ENCODE assay signal across 8 cellular contexts in genomic region chrX:15853586-15854079, GRCh38. TPM values are rescaled to one million over a fixed set of nuclear protein-coding genes. Genes with fewer than 3 reads are reported as not detected.
DNase-seq lines count a peak whose midpoint lies in the region; ATAC-seq and TF ChIP-seq lines count a peak whose summit lies in the region.

No MANE protein-coding gene starts in this region.

- H3K4me3 ChIP-seq in CD4-positive, alpha-beta memory T cell (ENCODE audit: low read length in 2 of 2), result peak overlapping the region; percentile 17 to 60
- H3K4me3 ChIP-seq in MG63 (peak overlapping the region; percentile 56), colonic mucosa (peak overlapping the region; percentile 79)

- H3K4me1 Mint-ChIP-seq in CD4-positive, alpha-beta memory T cell, result peaks cover 16 to 43% (median 25%) of the 10 kb centered on the region in 4 donors
- peaks cover 16 to 20% of the 10 kb centered on the region in 2 donors for H3K4me1 Mint-ChIP-seq in natural killer cell treated with Interleukin-12 subunit alpha and Interleukin-12 subunit beta and Interleukin-15 and Interleukin-18, amount 100 ng/mL, for 72 hours (ENCODE audit: low read depth in 2 of 2)

- no peak for ATAC-seq in natural killer cell treated with Interleukin-12 subunit alpha and Interleukin-12 subunit beta and Interleukin-15 and Interleukin-18, amount 100 ng/mL, for 72 hours
- ATAC-seq in HG03520 (IDR thresholded peaks at IDR 0.05; ENCODE audit: unreplicated experiment), result no peak

- no peaks in the 10 kb centered on the region for H3K36me3 ChIP-seq in CD4-positive, alpha-beta memory T cell (ENCODE audit: insufficient read depth, low read length)
- H3K36me3 ChIP-seq in MG63 (no peaks in the 10 kb centered on the region), colonic mucosa (no peaks in the 10 kb centered on the region)

- H3K27ac ChIP-seq in CD4-positive, alpha-beta memory T cell (ENCODE audit: low read depth, low read length), result peak overlapping the region; percentile 66
- peak overlapping the region; percentile 90 for H3K27ac ChIP-seq in colonic mucosa

- peak overlapping the region; percentile 77 to 88 (median 84) for H3K4me3 Mint-ChIP-seq in CD4-positive, alpha-beta memory T cell
- peak overlapping the region; percentile 67 for H3K4me3 Mint-ChIP-seq in natural killer cell treated with Interleukin-12 subunit alpha and Interleukin-12 subunit beta and Interleukin-15 and Interleukin-18, amount 100 ng/mL, for 72 hours

- H3K27me3 ChIP-seq in CD4-positive, alpha-beta memory T cell (ENCODE audit: insufficient read depth, low read length), result no peaks in the 10 kb centered on the region
- H3K27me3 ChIP-seq in MG63, result no peaks in the 10 kb centered on the region
- H3K27me3 ChIP-seq in colonic mucosa, result no peaks in the 10 kb centered on the region

- peak overlapping the region in 1 of 2 donors; percentile 49 for H3K9ac ChIP-seq in colonic mucosa (ENCODE audit: low read depth in 2 of 2, low read length in 2 of 2)

- TF ChIP-seq CTCF in colonic mucosa (IDR thresholded peaks at IDR 0.05), result no peak

- peak in 1 of 5 donors; percentile 11 for DNase-seq in CD4-positive, alpha-beta memory T cell
- DNase-seq in MG63 (no peak), colonic mucosa (no peak), HPDE6-E6E7 (ENCODE audit: extremely low spot score) (no peak), HUDEP-2 (lab: John Stamatoyannopoulos, UW; ENCODE audit: unreplicated experiment in 76 of 76) (no peak), CD1c-positive myeloid dendritic cell (ENCODE audit: extremely low spot score) (no peak)
- no peak for DNase-seq in natural killer cell treated with Interleukin-12 subunit alpha and Interleukin-12 subunit beta and Interleukin-15 and Interleukin-18, amount 100 ng/mL, for 72 hours (ENCODE audit: low spot score)

- peak overlapping the region; percentile 57 to 97 (median 82) for H3K27ac Mint-ChIP-seq in CD4-positive, alpha-beta memory T cell
- peak overlapping the region in 1 of 2 donors; percentile 53 for H3K27ac Mint-ChIP-seq in natural killer cell treated with Interleukin-12 subunit alpha and Interleukin-12 subunit beta and Interleukin-15 and Interleukin-18, amount 100 ng/mL, for 72 hours

- POLR2A ChIA-PET in CD4-positive, alpha-beta memory T cell (lab: Charles Lee; ENCODE audit: partially characterized antibody), result no interaction called here

- H3K9me3 Mint-ChIP-seq in CD4-positive, alpha-beta memory T cell, result no peaks in the 10 kb centered on the region
- no peaks in the 10 kb centered on the region for H3K9me3 Mint-ChIP-seq in natural killer cell treated with Interleukin-12 subunit alpha and Interleukin-12 subunit beta and Interleukin-15 and Interleukin-18, amount 100 ng/mL, for 72 hours

- intact Hi-C loops in CD4-positive, alpha-beta memory T cell (cut with micrococcal nuclease), result loop anchor here (1.0 to 10.0 kb wide), 9 partner anchors 63 to 1881 kb away; partner anchors contain the start of genes CA5B, CTPS2, FANCB and MOSPD2
- intact Hi-C loops in colonic mucosa (cut with DNase I), result no loop called here

- H3K36me3 Mint-ChIP-seq in CD4-positive, alpha-beta memory T cell, result peaks cover 17 to 26% of the 10 kb centered on the region in 2 donors
- H3K36me3 Mint-ChIP-seq in natural killer cell treated with Interleukin-12 subunit alpha and Interleukin-12 subunit beta and Interleukin-15 and Interleukin-18, amount 100 ng/mL, for 72 hours, result peaks cover 14% of the 10 kb centered on the region

- CTCF ChIA-PET in CD4-positive, alpha-beta memory T cell (lab: Charles Lee; ENCODE audit: partially characterized antibody), result no interaction called here

- no peaks in the 10 kb centered on the region for H3K27me3 Mint-ChIP-seq in CD4-positive, alpha-beta memory T cell
- peaks cover 0 to 2% of the 10 kb centered on the region in 2 donors for H3K27me3 Mint-ChIP-seq in natural killer cell treated with Interleukin-12 subunit alpha and Interleukin-12 subunit beta and Interleukin-15 and Interleukin-18, amount 100 ng/mL, for 72 hours

- no peaks in the 10 kb centered on the region for H3K9me3 ChIP-seq in CD4-positive, alpha-beta memory T cell (ENCODE audit: control insufficient read depth in 1 of 2, low read length in 2 of 2)
- H3K9me3 ChIP-seq in MG63 (no peaks in the 10 kb centered on the region), colonic mucosa (no peaks in the 10 kb centered on the region)

- H3K4me1 ChIP-seq in CD4-positive, alpha-beta memory T cell (ENCODE audit: insufficient read depth, low read length), result peaks cover 19% of the 10 kb centered on the region
- H3K4me1 ChIP-seq in colonic mucosa, result peaks cover 4% of the 10 kb centered on the region

RNA-seq across cellular contexts. Expression of gene AP1S2, which starts 1.0 kb away (rescaled TPM):
- 10 to 100 TPM; 23.9 to 26.4 TPM for total RNA-seq in CD4-positive, alpha-beta memory T cell
- 10 to 100 TPM; 64.2 to 83.9 TPM for polyA plus RNA-seq in CD4-positive, alpha-beta memory T cell
- total RNA-seq in MG63 (2014; rRNA removed; shearing (Covaris generic); ENCODE audit: low replicate concordance), result 10.8 and 15.5 TPM in 2 replicates
- total RNA-seq in colonic mucosa, result 10 to 100 TPM; 10.9 to 20.7 TPM
- 10 to 100 TPM; 26.7 to 35.8 TPM for total RNA-seq in natural killer cell treated with Interleukin-12 subunit alpha and Interleukin-12 subunit beta and Interleukin-15 and Interleukin-18, amount 100 ng/mL, for 72 hours
